ENCODE assay signal across 13 cellular contexts in the genomic region with DNA sequence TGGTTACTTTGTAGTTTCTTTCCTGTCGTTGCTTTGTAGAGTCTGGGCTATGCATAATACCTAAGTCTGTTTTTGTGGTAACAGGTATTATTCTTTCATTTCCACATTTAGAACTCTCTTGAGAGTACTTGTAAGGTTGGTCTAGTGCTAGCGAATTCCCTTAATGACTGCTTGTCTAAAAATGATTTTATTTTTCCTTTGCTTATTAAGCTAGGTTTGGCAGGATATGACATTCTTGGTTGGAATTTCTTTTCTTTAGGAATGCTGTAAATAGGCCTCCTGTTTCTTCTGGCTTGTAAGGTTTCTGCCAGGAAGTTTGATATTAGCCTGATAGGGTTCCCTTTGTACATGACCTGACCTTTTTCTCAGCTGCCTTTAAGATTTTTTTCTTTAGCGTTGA.
A peak's percentile ranks its signal among the peaks of the same experiment; 100 is the strongest.
DNase-seq lines count a peak whose midpoint lies in the region; ATAC-seq lines count a peak whose summit lies in the region.
"Had no signal": no experiment of that assay in that cellular context is flagged by ENCODE, and none has a peak within 500 bp of the region (broad histone marks: within the 10 kb centered on the region; RNA-seq: fewer than 3 reads in every experiment).

No MANE protein-coding gene starts in this region.

- H3K9me3 Mint-ChIP-seq in naive B cell = peaks cover 0 to 4% (median 1%) of the 10 kb centered on the region in 7 donors

- H3K4me1 Mint-ChIP-seq in naive B cell = peaks cover 4 to 11% (median 8%) of the 10 kb centered on the region in 3 donors

- H3K27me3 Mint-ChIP-seq in naive B cell = no peaks in the 10 kb centered on the region

- peak overlapping the region in 2 of 8 donors; percentile 21 to 43 for H3K4me3 Mint-ChIP-seq in naive B cell
- H3K4me3 Mint-ChIP-seq: activated T-cell treated with anti-CD3 and anti-CD28 coated beads, Interleukin-2, amount 50 U/mL, for 72 hours; WTC11 had no signal

- in situ Hi-C loops in KBM-7 (cut with MboI; ENCODE audit: low pct_unique_long_range_greater_than_20kb, low sequenced_read_pairs) = no loop called here

- DNase-seq in HS-27A (ENCODE audit: low read depth) (peak; percentile 33), naive B cell (no peak), nucleus accumbens (lab: John Stamatoyannopoulos, UW) (no peak), NCI-H1694 (lab: John Stamatoyannopoulos, UW) (no peak), KBM-7 (no peak)
- DNase-seq in activated effector memory CD4-positive, alpha-beta T cell treated with anti-CD3 and anti-CD28 coated beads, Interleukin-2, amount 50 U/mL, for 16 hours = no peak
- DNase-seq: activated T-cell treated with anti-CD3 and anti-CD28 coated beads, Interleukin-2, amount 50 U/mL, for 72 hours; head of caudate nucleus; NCI-H1417 treated with DMSO at 0.1 percent for 48 hours; right cardiac atrium had no signal

- peaks cover 6 to 8% of the 10 kb centered on the region in 2 donors for H3K36me3 Mint-ChIP-seq in naive B cell

- H3K27ac Mint-ChIP-seq in naive B cell = peak overlapping the region in 1 of 6 donors; percentile 14
- H3K27ac Mint-ChIP-seq: activated T-cell treated with anti-CD3 and anti-CD28 coated beads, Interleukin-2, amount 50 U/mL, for 72 hours; WTC11 had no signal

- ATAC-seq in GM18909 (IDR thresholded peaks at IDR 0.05; ENCODE audit: poor library complexity, unreplicated experiment) (peak; percentile 71), HG02623 (IDR thresholded peaks at IDR 0.05; ENCODE audit: unreplicated experiment) (peak; percentile 86), naive B cell (ENCODE audit: low read depth in 2 of 2) (peak; percentile 41 to 60)
- ATAC-seq: activated T-cell treated with anti-CD3 and anti-CD28 coated beads, Interleukin-2, amount 50 U/mL, for 72 hours; WTC11 had no signal
